ENCODE assay signal across 8 cellular contexts in the genomic region with DNA sequence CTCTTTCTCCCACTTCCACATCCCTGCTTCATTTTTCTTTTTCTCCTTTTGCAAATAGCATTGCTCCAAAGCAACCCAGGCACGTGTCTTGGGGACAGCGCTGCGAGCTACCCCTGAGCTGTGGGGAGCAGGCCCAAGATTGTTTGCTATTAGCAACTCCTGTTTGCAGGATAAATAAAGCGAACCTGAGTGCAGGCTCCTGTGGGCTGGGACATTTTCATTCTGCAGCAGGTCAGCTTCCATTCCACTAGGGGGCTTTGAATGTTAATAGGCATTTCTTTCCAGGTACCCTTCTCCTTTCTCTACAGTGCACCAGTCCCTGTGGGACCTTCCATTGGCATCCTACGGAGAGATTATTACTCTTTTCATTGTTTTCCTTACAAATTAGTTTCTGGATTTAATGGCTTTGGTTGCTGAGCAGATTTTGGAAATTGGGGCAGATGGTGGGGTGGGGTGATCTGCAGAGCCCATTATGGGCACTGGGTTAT. TPM values are rescaled to one million over a fixed set of nuclear protein-coding genes. Genes with fewer than 3 reads are reported as not detected.
DNase-seq lines count a peak whose midpoint lies in the region; ATAC-seq, FAIRE-seq and TF ChIP-seq lines count a peak whose summit lies in the region.

No MANE protein-coding gene starts in this region.

- no peak overlapping the region for H2AFZ ChIP-seq in OCI-LY1 (ENCODE audit: low read length)

- no peaks in the 10 kb centered on the region for H3F3A ChIP-seq in OCI-LY1 (ENCODE audit: insufficient read depth, low read length)

- H3K27me3 ChIP-seq in OCI-LY1 (ENCODE audit: insufficient read depth, low read length) (no peaks in the 10 kb centered on the region), foreskin keratinocyte (no peaks in the 10 kb centered on the region)

- no peak overlapping the region for H3K4me3 ChIP-seq in OCI-LY1 (ENCODE audit: low read depth, low read length, poor library complexity, severe bottlenecking)

- no peaks in the 10 kb centered on the region for H4K20me1 ChIP-seq in OCI-LY1 (ENCODE audit: insufficient read depth, low read length)

- FAIRE-seq in urothelium cell line (lab: Jason Lieb, UNC): no peak

- ATAC-seq in foreskin keratinocyte: peak; percentile 83
- ATAC-seq in GM19023 (IDR thresholded peaks at IDR 0.05; ENCODE audit: unreplicated experiment): no peak
- no peak for ATAC-seq in GM19467 (IDR thresholded peaks at IDR 0.05; ENCODE audit: unreplicated experiment)

- H3K4me1 ChIP-seq in OCI-LY1 (ENCODE audit: insufficient read depth, low read length, severe bottlenecking): no peaks in the 10 kb centered on the region
- H3K4me1 ChIP-seq in foreskin keratinocyte: peaks cover 18% of the 10 kb centered on the region

- peak; percentile 54 for TF ChIP-seq CTCF in OCI-LY1 (IDR thresholded peaks at IDR 0.05; ENCODE audit: low read length)
- TF ChIP-seq CTCF in foreskin keratinocyte (conservative IDR thresholded peaks at IDR 0.05): peak; percentile 56

- DNase-seq in stimulated activated CD4-positive, alpha-beta T cell treated with anti-CD3 and anti-CD28 coated beads, Interleukin-15, amount 100 ng/mL, for 24 hours: peak; percentile 8
- no peak for DNase-seq in stimulated activated CD4-positive, alpha-beta T cell treated with anti-CD3 and anti-CD28 coated beads, Interleukin-12 subunit alpha, Interleukin-12 subunit beta, amount 100 ng/mL, for 4 hours
- no peak for DNase-seq in foreskin keratinocyte
- DNase-seq in urothelium cell line (ENCODE audit: low spot score): peak; percentile 61
- no peak for DNase-seq in CD1c-positive myeloid dendritic cell (ENCODE audit: extremely low spot score)

- H3K79me2 ChIP-seq in OCI-LY1 (ENCODE audit: insufficient read depth, low read length): no peaks in the 10 kb centered on the region

- H3K27ac ChIP-seq in OCI-LY1 (ENCODE audit: low read depth, low read length, poor library complexity, severe bottlenecking) (no peak overlapping the region), foreskin keratinocyte (no peak overlapping the region)

- H3K9ac ChIP-seq in OCI-LY1 (ENCODE audit: low read length): no peak overlapping the region

- H3K36me3 ChIP-seq in OCI-LY1 (ENCODE audit: insufficient read depth, low read length): no peaks in the 10 kb centered on the region

- H3K9me2 ChIP-seq in OCI-LY1 (ENCODE audit: low read depth, low read length): no peaks in the 10 kb centered on the region

- no peak overlapping the region for H3K4me2 ChIP-seq in OCI-LY1 (ENCODE audit: low read length)

- no peaks in the 10 kb centered on the region for H3K9me3 ChIP-seq in OCI-LY1 (ENCODE audit: low read length)

RNA-seq across cellular contexts. Expression of gene OLFML3, which starts 54.0 kb away (rescaled TPM):
- 10.6 and 11.1 TPM in 2 replicates for total RNA-seq in foreskin keratinocyte
- polyA plus RNA-seq in foreskin keratinocyte: 13.0 and 14.2 TPM in 2 replicates

Comparison
In these comparisons a context has a peak if more than half of its experiments do, and no peak if none do; other contexts are left out.
1. DNase-seq: peak in stimulated activated CD4-positive, alpha-beta T cell treated with anti-CD3 and anti-CD28 coated beads, Interleukin-15, amount 100 ng/mL, for 24 hours (single experiment) and urothelium cell line (single experiment); none in stimulated activated CD4-positive, alpha-beta T cell treated with anti-CD3 and anti-CD28 coated beads, Interleukin-12 subunit alpha, Interleukin-12 subunit beta, amount 100 ng/mL, for 4 hours (single experiment), foreskin keratinocyte (0 of 2) and CD1c-positive myeloid dendritic cell (single experiment).